ENCODE assay signal across 10 cellular contexts in genomic region chr14:22852178-22852577, GRCh38. TPM values are rescaled to one million over a fixed set of nuclear protein-coding genes. Genes with fewer than 3 reads are reported as not detected.
DNase-seq lines count a peak whose midpoint lies in the region; TF ChIP-seq lines count a peak whose summit lies in the region.
"Not testable (repeated sequence)": the region's sequence is repeated elsewhere in the genome, so short reads cannot be mapped to it uniquely, and the experiment has no call there.
"Had no signal": no experiment of that assay in that cellular context is flagged by ENCODE, and none has a peak within 500 bp of the region (broad histone marks: within the 10 kb centered on the region; RNA-seq: fewer than 3 reads in every experiment).

No MANE protein-coding gene starts in this region.

- 85% methylated on average over 12 of the region's 12 CpGs for WGBS in SK-N-SH (ENCODE audit: low lambda C conversion rate)

- not testable (repeated sequence) for H3K9me3 ChIP-seq in BLaER1 treated with 17β-estradiol and CSF1 and Interleukin-3, amounts not matched to agents 10 nM and 100 nM (replicated peaks in 1 of 11); SK-N-SH; left ventricle myocardium inferior (replicated peaks); osteoblast (ENCODE audit: low read depth, low read length); tibial artery

- not testable (repeated sequence) for TF ChIP-seq EP300 in SK-N-SH (IDR thresholded peaks at IDR 0.05; ENCODE audit: borderline replicate concordance in 1 of 2, low read depth in 1 of 2, low read length in 1 of 2)

- intact Hi-C loops in left ventricle myocardium inferior (cut with micrococcal nuclease) = loop anchor here (5.0 to 10.0 kb wide), 2 partner anchors 35 to 287 kb away; partner anchors contain the start of gene SLC7A7
- intact Hi-C loops in tibial artery (cut with DNase I; ENCODE audit: low total_unique reads) = loop anchor here (2.0 to 10.0 kb wide), 2 partner anchors 15 to 297 kb away; partner anchors contain the start of gene MMP14

- POLR2A ChIA-PET in SK-N-SH (lab: Yijun Ruan, JAX) = interaction anchor here (0.6 to 1.1 kb wide), 2 partner anchors 29 to 157 kb away, joined by 5 to 7 read pairs; no protein-coding TSS in a partner anchor

- not testable (repeated sequence) for H3K9me2 ChIP-seq in SK-N-SH

- not testable (repeated sequence) for H3K27me3 ChIP-seq in BLaER1 treated with 17β-estradiol and CSF1 and Interleukin-3, amounts not matched to agents 10 nM and 100 nM; SK-N-SH (ENCODE audit: insufficient read depth); left ventricle myocardium inferior (ENCODE audit: low read depth); osteoblast (ENCODE audit: insufficient read depth, low read length); tibial artery

- peak overlapping the region in 10 of 11 experiments; percentile 40 to 90 (median 77); a peak in 16 of 22 replicates for H3K27ac ChIP-seq in BLaER1 treated with 17β-estradiol and CSF1 and Interleukin-3, amounts not matched to agents 10 nM and 100 nM
- H3K27ac ChIP-seq in SK-N-SH (ENCODE audit: low read depth in 2 of 2, low read length in 1 of 2) = peak overlapping the region in 1 of 2 experiments; percentile 90; a peak in 2 of 4 replicates
- H3K27ac ChIP-seq in coronary artery = peak overlapping the region; percentile 90 to 94
- peak overlapping the region; percentile 88 for H3K27ac ChIP-seq in left ventricle myocardium inferior (replicated peaks)
- peak overlapping the region; percentile 100 for H3K27ac ChIP-seq in osteoblast (ENCODE audit: low read depth, low read length)
- peak overlapping the region; percentile 92 to 97 for H3K27ac ChIP-seq in tibial artery

- not testable (repeated sequence) for TF ChIP-seq RAD21 in SK-N-SH (IDR thresholded peaks at IDR 0.05; ENCODE audit: low read length)

- not testable (repeated sequence) for H3K79me2 ChIP-seq in SK-N-SH (ENCODE audit: insufficient read depth); osteoblast (ENCODE audit: insufficient read depth, low read length)

- not testable (repeated sequence) for H4K20me1 ChIP-seq in BLaER1 treated with 17β-estradiol and CSF1 and Interleukin-3, amounts not matched to agents 10 nM and 100 nM; SK-N-SH (ENCODE audit: insufficient read depth); osteoblast (ENCODE audit: insufficient read depth, low read length)

- TF ChIP-seq CTCF in SK-N-SH (IDR thresholded peaks at IDR 0.05); coronary artery (IDR thresholded peaks at IDR 0.05); left ventricle myocardium inferior (IDR thresholded peaks at IDR 0.05; ENCODE audit: borderline replicate concordance); osteoblast (IDR thresholded peaks at IDR 0.05; ENCODE audit: extremely low read depth, low read depth, low read length); tibial artery (IDR thresholded peaks at IDR 0.05): not testable (repeated sequence)

- not testable (repeated sequence) for DNase-seq in SK-N-SH; coronary artery (ENCODE audit: low spot score); left ventricle myocardium inferior; osteoblast (ENCODE audit: insufficient read length, low spot score, missing footprints); tibial artery

- peak overlapping the region; percentile 79 to 100 (median 94); a peak in 19 of 22 replicates for H3K4me2 ChIP-seq in BLaER1 treated with 17β-estradiol and CSF1 and Interleukin-3, amounts not matched to agents 10 nM and 100 nM
- not testable (repeated sequence) for H3K4me2 ChIP-seq in SK-N-SH
- peak overlapping the region; percentile 78 for H3K4me2 ChIP-seq in osteoblast (ENCODE audit: insufficient read depth, low read length)

- H3F3A ChIP-seq in SK-N-SH (replicated peaks; ENCODE audit: insufficient read depth) = peaks cover 18% of the 10 kb centered on the region

- H2AFZ ChIP-seq in SK-N-SH (ENCODE audit: low read depth) = peak overlapping the region; percentile 98; the same call in 1 of the 2 replicates
- not testable (repeated sequence) for H2AFZ ChIP-seq in osteoblast (ENCODE audit: low read length)

- not testable (repeated sequence) for H3K36me3 ChIP-seq in BLaER1 treated with 17β-estradiol and CSF1 and Interleukin-3, amounts not matched to agents 10 nM and 100 nM; SK-N-SH (replicated peaks in 1 of 2; ENCODE audit: control insufficient read depth in 1 of 2, insufficient read depth in 2 of 2, low read length in 1 of 2); left ventricle myocardium inferior; osteoblast (ENCODE audit: insufficient read depth, low read length); tibial artery

- CTCF ChIA-PET in SK-N-SH (lab: Yijun Ruan, JAX) = interaction anchor here (0.7 to 18.5 kb wide), 39 partner anchors 11 to 464 kb away, joined by 3 to 472 read pairs (median 5); partner anchors contain the start of genes LRP10, MMP14, MRPL52 and OXA1L

- H3K9ac ChIP-seq in BLaER1 treated with 17β-estradiol and CSF1 and Interleukin-3, amounts not matched to agents 10 nM and 100 nM = peak overlapping the region in 7 of 11 experiments; percentile 63 to 80 (median 76); a peak in 8 of 22 replicates
- not testable (repeated sequence) for H3K9ac ChIP-seq in SK-N-SH

- H3K4me1 ChIP-seq in BLaER1 treated with 17β-estradiol and CSF1 and Interleukin-3, amounts not matched to agents 10 nM and 100 nM = peaks cover 36 to 67% (median 57%) of the 10 kb centered on the region in 10 experiments
- H3K4me1 ChIP-seq in SK-N-SH (ENCODE audit: control insufficient read depth in 1 of 2, insufficient read depth in 2 of 2, low read depth in 1 of 2, low read length in 1 of 2) (peaks cover 31 to 36% of the 10 kb centered on the region in 2 experiments), left ventricle myocardium inferior (peaks cover 58% of the 10 kb centered on the region), osteoblast (ENCODE audit: insufficient read depth, low read length) (peaks cover 58% of the 10 kb centered on the region), tibial artery (peaks cover 6 to 63% (median 61%) of the 10 kb centered on the region in 4 donors)

- H3K4me3 ChIP-seq in BLaER1 treated with 17β-estradiol and CSF1 and Interleukin-3, amounts not matched to agents 10 nM and 100 nM; SK-N-SH (ENCODE audit: low read depth in 2 of 2, low read length in 1 of 2); coronary artery; left ventricle myocardium inferior; osteoblast (ENCODE audit: insufficient read depth, low read length); tibial artery: not testable (repeated sequence)

RNA-seq across cellular contexts. Expression of gene MMP14, which starts 15.8 kb away (rescaled TPM):
- polyA plus RNA-seq in SK-N-SH (2012; rRNA removed) = 139 and 142 TPM in 2 replicates
- 63.7 and 87.9 TPM in 2 replicates for polyA plus RNA-seq in SK-N-SH (2012; cell fraction: cytosol; rRNA removed)
- 217 and 306 TPM in 2 replicates for polyA plus RNA-seq in SK-N-SH (2012; cell fraction: nucleus; rRNA removed)
- total RNA-seq in left ventricle myocardium inferior (22.1 TPM), osteoblast (580 and 649 TPM in 2 replicates)
- polyA plus RNA-seq: CD8-positive, alpha-beta memory T cell had no signal

RNA-seq across cellular contexts. Expression of gene LRP10, which starts 19.4 kb away (rescaled TPM):
- polyA plus RNA-seq in SK-N-SH (2012; rRNA removed) = 87.8 and 117 TPM in 2 replicates
- 37.3 and 79.1 TPM in 2 replicates for polyA plus RNA-seq in SK-N-SH (2012; cell fraction: cytosol; rRNA removed)
- 78.8 and 101 TPM in 2 replicates for polyA plus RNA-seq in SK-N-SH (2012; cell fraction: nucleus; rRNA removed)
- 48.3 TPM for total RNA-seq in left ventricle myocardium inferior
- total RNA-seq in osteoblast = 147 and 164 TPM in 2 replicates

RNA-seq across cellular contexts. Expression of gene MRPL52, which starts 22.5 kb away (rescaled TPM):
- polyA plus RNA-seq in SK-N-SH (2012; rRNA removed) = 80.8 and 116 TPM in 2 replicates
- 80.2 and 80.7 TPM in 2 replicates for polyA plus RNA-seq in SK-N-SH (2012; cell fraction: cytosol; rRNA removed)
- polyA plus RNA-seq in SK-N-SH (2012; cell fraction: nucleus; rRNA removed) = 58.5 and 71.9 TPM in 2 replicates
- total RNA-seq in left ventricle myocardium inferior (110 TPM), osteoblast (20.3 and 31.5 TPM in 2 replicates)

RNA-seq across cellular contexts. Expression of gene REM2, which starts 30.8 kb away (rescaled TPM):
- 0.26 and 0.36 TPM in 2 replicates for polyA plus RNA-seq in SK-N-SH (2012; rRNA removed)
- polyA plus RNA-seq in SK-N-SH (2012; cell fraction: cytosol; rRNA removed) = 0.12 and 0.17 TPM in 2 replicates
- polyA plus RNA-seq in SK-N-SH (2012; cell fraction: nucleus; rRNA removed) = 1.2 TPM in 2 replicates
- total RNA-seq in left ventricle myocardium inferior (not detected), osteoblast (0.29 and 0.36 TPM in 2 replicates)
- total RNA-seq: glomerular endothelial cell, left ventricle myocardium superior had no signal

RNA-seq across cellular contexts. Expression of gene SLC7A7, which starts 36.9 kb away (rescaled TPM):
- 0.19 and 0.30 TPM in 2 replicates for polyA plus RNA-seq in SK-N-SH (2012; rRNA removed)
- 0.08 and 0.30 TPM in 2 replicates for polyA plus RNA-seq in SK-N-SH (2012; cell fraction: cytosol; rRNA removed)
- 0.48 and 1.1 TPM in 2 replicates for polyA plus RNA-seq in SK-N-SH (2012; cell fraction: nucleus; rRNA removed)
- total RNA-seq in left ventricle myocardium inferior = 4.6 TPM
- 4.3 and 4.7 TPM in 2 replicates for total RNA-seq in osteoblast
- total RNA-seq: T-helper 2 cell treated with Interferon-gamma antibody and Interleukin-4, amounts not matched to agents 100 ng/mL and 5 ng/mL, for 36 hours had no signal
- polyA plus RNA-seq: CD8-positive, alpha-beta memory T cell had no signal

Comparison
In these comparisons a context has a peak if more than half of its experiments do, and no peak if none do; other contexts are left out.
1. RNA of gene MMP14, which starts 15.8 kb away (total RNA-seq): 580 to 649 TPM in osteoblast; 22.1 TPM in left ventricle myocardium inferior (single experiment); every median in the first group is over 10 times any median in the second.